Comparison of ENCODE assay signal across 1 cellular context in genomic region chr11:74504100-74504691, GRCh38.
A peak's percentile ranks its signal among the peaks of the same experiment; 100 is the strongest.
TF ChIP-seq lines count a peak whose summit lies in the region.

No MANE protein-coding gene starts in this region.

TF ChIP-seq in HepG2, 621 proteins besides CTCF, POLR2A, EP300 and RAD21:
- peak; percentile 54 for TF ChIP-seq STAG1 (CRISPR knock-in tag; IDR thresholded peaks at IDR 0.05)
- peak; percentile 89 for TF ChIP-seq ZNF12 (CRISPR knock-in tag; IDR thresholded peaks at IDR 0.05)
- no peak for TF ChIP-seq JDP2 (CRISPR knock-in tag; IDR thresholded peaks at IDR 0.05; ENCODE audit: borderline replicate concordance)
